19 cellular contexts compared by ENCODE assay signal in the genomic region with DNA sequence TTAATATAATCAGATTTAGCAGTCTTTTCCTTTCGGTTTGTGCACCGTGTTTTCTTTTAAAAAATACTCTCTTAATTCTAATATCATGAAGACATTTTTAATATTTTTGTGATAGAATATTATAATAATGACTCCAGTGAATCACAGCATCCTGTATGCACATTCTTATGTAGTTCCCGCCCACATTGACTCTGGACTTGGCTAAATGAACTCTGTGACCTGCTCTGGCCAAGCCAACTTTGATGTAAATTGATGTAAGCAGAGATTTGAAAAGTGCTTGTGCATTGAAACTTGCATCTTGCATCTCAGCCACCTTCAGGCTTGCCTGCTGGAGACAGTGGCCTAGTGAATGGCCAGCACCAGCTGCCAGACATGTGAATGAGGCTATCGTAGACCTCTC. TPM values are rescaled to one million over a fixed set of nuclear protein-coding genes. Genes with fewer than 3 reads are reported as not detected.
"Had no signal": no experiment of that assay in that cellular context is flagged by ENCODE, and none has a peak within 500 bp of the region (broad histone marks: within the 10 kb centered on the region; RNA-seq: fewer than 3 reads in every experiment).

No MANE protein-coding gene starts in this region.

- H3K27me3 Mint-ChIP-seq: activated CD4-positive, alpha-beta T cell treated with anti-CD3 and anti-CD28 coated beads for 36 hours; naive B cell had no signal

- H3K9me3 ChIP-seq: mucosa of descending colon, ovary, psoas muscle, thyroid gland had no signal

- H3K9me3 Mint-ChIP-seq: effector memory CD8-positive, alpha-beta T cell had no signal

- H3K4me1 ChIP-seq: adrenal gland, psoas muscle, spleen, thyroid gland had no signal

- H3K36me3 Mint-ChIP-seq: WTC11 had no signal

- H3K27ac Mint-ChIP-seq: activated CD4-positive, alpha-beta T cell treated with anti-CD3 and anti-CD28 coated beads for 36 hours; activated naive CD4-positive, alpha-beta T cell treated with anti-CD3 and anti-CD28 coated beads, Interleukin-2, amount 50 U/mL, for 72 hours; effector memory CD8-positive, alpha-beta T cell; naive B cell; T-helper 2 cell treated with Interferon-gamma antibody and Interleukin-4, amounts not matched to agents 5 μg/mL and 100 μg/mL, for 36 hours; WTC11 had no signal

- H3K4me3 Mint-ChIP-seq: activated CD4-positive, alpha-beta T cell treated with anti-CD3 and anti-CD28 coated beads for 36 hours; effector memory CD8-positive, alpha-beta T cell; naive B cell; neural crest cell; T-helper 2 cell treated with Interferon-gamma antibody and Interleukin-4, amounts not matched to agents 5 μg/mL and 100 μg/mL, for 36 hours; WTC11 had no signal

- H3K4me3 ChIP-seq: adrenal gland, mucosa of descending colon, ovary, psoas muscle, spleen, thyroid gland had no signal

- H3K27me3 ChIP-seq: adrenal gland, ovary, spleen, thyroid gland had no signal

- H3K27ac ChIP-seq: adrenal gland, epithelial cell of prostate, ovary, psoas muscle, spleen, thyroid gland had no signal

- H3K36me3 ChIP-seq: adrenal gland, ovary, spleen, thyroid gland had no signal

- ATAC-seq: activated CD4-positive, alpha-beta T cell treated with anti-CD3 and anti-CD28 coated beads for 36 hours; activated naive CD4-positive, alpha-beta T cell treated with anti-CD3 and anti-CD28 coated beads, Interleukin-2, amount 50 U/mL, for 72 hours; effector memory CD8-positive, alpha-beta T cell; mucosa of descending colon; psoas muscle; sciatic nerve; WTC11 had no signal

- H3K4me1 Mint-ChIP-seq: activated CD4-positive, alpha-beta T cell treated with anti-CD3 and anti-CD28 coated beads for 36 hours; naive B cell; neural crest cell; WTC11 had no signal

- DNase-seq: activated CD4-positive, alpha-beta T cell treated with anti-CD3 and anti-CD28 coated beads for 36 hours; activated CD4-positive, alpha-beta T cell treated with anti-CD3 and anti-CD28 coated beads, Interleukin-2, amount 50 U/mL, for 48 hours; activated gamma-delta T cell; adrenal gland; effector memory CD8-positive, alpha-beta T cell; mesenchymal stem cell; mucosa of descending colon; naive B cell; ovary; psoas muscle; spleen; stimulated activated naive CD4-positive, alpha-beta T cell treated with Interleukin-2 at 50 U/mL for 16 hours; thyroid gland had no signal

RNA-seq across cellular contexts. Expression of gene KCNE3, which starts 40.0 kb away (rescaled TPM):
- total RNA-seq: activated CD4-positive, alpha-beta T cell treated with anti-CD3 and anti-CD28 coated beads for 36 hours; activated naive CD4-positive, alpha-beta T cell treated with anti-CD3 and anti-CD28 coated beads, Interleukin-2, amount 50 U/mL, for 72 hours had no signal
